ENCODE assay signal across 1 cellular context in genomic region chr1:219405531-219406331, GRCh38.
TF ChIP-seq lines count a peak whose summit lies in the region.

No MANE protein-coding gene starts in this region.

TF ChIP-seq in WTC11, 78 proteins besides CTCF, POLR2A, EP300 and RAD21 (continued from another document):
- TF ChIP-seq HMGXB4 (CRISPR knock-in tag; IDR thresholded peaks at IDR 0.05) (no peak), E2F4 (CRISPR knock-in tag; IDR thresholded peaks at IDR 0.05; ENCODE audit: borderline replicate concordance, low read depth) (no peak), ZNF512 (CRISPR knock-in tag; IDR thresholded peaks at IDR 0.05; ENCODE audit: borderline replicate concordance) (no peak), CREM (CRISPR knock-in tag; IDR thresholded peaks at IDR 0.05) (no peak), ZNF396 (CRISPR knock-in tag; IDR thresholded peaks at IDR 0.05; ENCODE audit: borderline replicate concordance) (no peak), ZNF532 (CRISPR knock-in tag; IDR thresholded peaks at IDR 0.05; ENCODE audit: borderline replicate concordance) (no peak), FOXP1 (CRISPR knock-in tag; IDR thresholded peaks at IDR 0.05; ENCODE audit: borderline replicate concordance) (no peak), CREB1 (CRISPR knock-in tag; IDR thresholded peaks at IDR 0.05) (no peak), ZNF281 (CRISPR knock-in tag; IDR thresholded peaks at IDR 0.05) (no peak), ZNF423 (CRISPR knock-in tag; IDR thresholded peaks at IDR 0.05) (no peak), ZMAT4 (CRISPR knock-in tag; IDR thresholded peaks at IDR 0.05) (no peak), CDX4 (CRISPR knock-in tag; IDR thresholded peaks at IDR 0.05; ENCODE audit: borderline replicate concordance) (no peak)
TF ChIP-seq in WTC11: peak in this region for 0.
